In the genomic region with DNA sequence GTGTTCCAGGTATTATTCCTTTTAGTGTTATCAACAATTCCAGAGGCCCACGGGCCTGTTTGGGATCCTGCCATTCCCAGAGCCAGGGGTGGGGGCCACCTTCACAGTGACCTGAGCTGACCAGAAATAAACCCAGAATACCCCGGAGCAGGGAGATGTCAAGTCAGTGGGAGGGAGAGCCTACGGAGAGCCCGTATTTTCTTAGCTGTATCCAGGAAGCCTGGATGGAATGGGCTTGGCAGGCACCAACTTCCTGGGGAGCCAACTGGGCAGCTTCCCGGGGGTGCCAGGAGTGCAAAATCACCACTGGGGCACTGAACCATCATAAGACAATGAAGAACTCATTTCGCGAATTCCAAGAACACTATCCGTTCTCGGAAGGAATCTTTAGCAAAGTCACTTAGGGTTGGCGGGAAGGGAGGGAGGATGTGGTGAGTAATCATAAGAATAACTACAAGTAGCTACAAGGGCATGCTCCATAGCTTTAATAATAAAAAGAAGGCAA, we compare ENCODE assay signal across 17 cellular contexts. TPM values are rescaled to one million over a fixed set of nuclear protein-coding genes. Genes with fewer than 3 reads are reported as not detected.
DNase-seq lines count a peak whose midpoint lies in the region; ATAC-seq and TF ChIP-seq lines count a peak whose summit lies in the region.
"Had no signal": no experiment of that assay in that cellular context is flagged by ENCODE, and none has a peak within 500 bp of the region (broad histone marks: within the 10 kb centered on the region; RNA-seq: fewer than 3 reads in every experiment).

No MANE protein-coding gene starts in this region.

- peak overlapping the region; percentile 12 for H3K4me3 ChIP-seq in brain microvascular endothelial cell (ENCODE audit: low read depth, low read length)
- no peak overlapping the region for H3K4me3 ChIP-seq in fibroblast of mammary gland (ENCODE audit: control insufficient read depth, low read depth, low read length)
- H3K4me3 ChIP-seq in thoracic aorta: peak overlapping the region; percentile 62
- H3K4me3 ChIP-seq: BLaER1 treated with 17β-estradiol and CSF1 and Interleukin-3, amounts not matched to agents 10 nM and 100 nM; cardiac muscle cell; GM12878 had no signal

- H3K27ac ChIP-seq in brain microvascular endothelial cell: no peak overlapping the region
- H3K27ac ChIP-seq in thoracic aorta: peak overlapping the region; percentile 70 to 89
- H3K27ac ChIP-seq: BLaER1 treated with 17β-estradiol and CSF1 and Interleukin-3, amounts not matched to agents 10 nM and 100 nM; cardiac muscle cell had no signal

- in situ Hi-C loops in brain microvascular endothelial cell (cut with HindIII; ENCODE audit: low pct_ligation_motif_present, low sequenced_read_pairs): no loop called here

- H3K9me3 ChIP-seq in thoracic aorta: no peaks in the 10 kb centered on the region

- DNase-seq in brain microvascular endothelial cell (peak; percentile 25), fibroblast of mammary gland (ENCODE audit: low read depth) (peak; percentile 12), nucleus accumbens (lab: John Stamatoyannopoulos, UW) (peak in 30 of 56 donors; percentile 2 to 54 (median 22)), thoracic aorta (ENCODE audit: low spot score) (peak; percentile 12), NCI-H524 treated with DMSO at 0.1 percent for 48 hours (lab: John Stamatoyannopoulos, UW) (no peak)
- DNase-seq: activated CD4-positive, alpha-beta memory T cell treated with anti-CD3 and anti-CD28 coated beads, Interleukin-2, amount 10 ng/mL, durations not matched to agents 7 days and 5 days; activated effector memory CD4-positive, alpha-beta T cell treated with Interleukin-2 at 50 U/mL for 16 hours; EL; NCI-H187 treated with DMSO at 0.1 percent for 48 hours; NCI-H774; SHP77 treated with DMSO at 0.1 percent for 48 hours had no signal

- TF ChIP-seq CTCF in brain microvascular endothelial cell (IDR thresholded peaks at IDR 0.05; ENCODE audit: low read depth, low read length, missing control alignments): no peak
- no peak for TF ChIP-seq CTCF in fibroblast of mammary gland (conservative IDR thresholded peaks at IDR 0.05; ENCODE audit: control insufficient read depth, insufficient read depth, low read depth, low read length)
- TF ChIP-seq CTCF in thoracic aorta (IDR thresholded peaks at IDR 0.05): no peak

- no peaks in the 10 kb centered on the region for H3K27me3 ChIP-seq in brain microvascular endothelial cell (replicated peaks)
- H3K27me3 ChIP-seq in thoracic aorta (replicated peaks; ENCODE audit: insufficient read depth): no peaks in the 10 kb centered on the region
- H3K27me3 ChIP-seq: BLaER1 treated with 17β-estradiol and CSF1 and Interleukin-3, amounts not matched to agents 10 nM and 100 nM; cardiac muscle cell had no signal

- H3K4me1 ChIP-seq in thoracic aorta (ENCODE audit: control insufficient read depth in 1 of 2, low read depth in 2 of 2): peaks cover 7 to 13% of the 10 kb centered on the region in 2 donors
- H3K4me1 ChIP-seq: BLaER1 treated with 17β-estradiol and CSF1 and Interleukin-3, amounts not matched to agents 10 nM and 100 nM had no signal

- ATAC-seq in thoracic aorta (ENCODE audit: insufficient number of reproducible peaks, low FRiP score, low read depth): peak; percentile 58
- no peak for ATAC-seq in GM19452 (IDR thresholded peaks at IDR 0.05; ENCODE audit: unreplicated experiment)
- no peak for ATAC-seq in GM19351 (IDR thresholded peaks at IDR 0.05; ENCODE audit: unreplicated experiment)
- no peak for ATAC-seq in HG03571 (IDR thresholded peaks at IDR 0.05; ENCODE audit: unreplicated experiment)
- ATAC-seq: GM12878 had no signal

- H3K36me3 ChIP-seq in brain microvascular endothelial cell (replicated peaks): no peaks in the 10 kb centered on the region
- no peaks in the 10 kb centered on the region for H3K36me3 ChIP-seq in thoracic aorta
- H3K36me3 ChIP-seq: BLaER1 treated with 17β-estradiol and CSF1 and Interleukin-3, amounts not matched to agents 10 nM and 100 nM; cardiac muscle cell had no signal

RNA-seq across cellular contexts. Expression of a gene that starts 13.2 kb away (rescaled TPM):
- total RNA-seq in thoracic aorta: 10 to 100 TPM; 38.0 to 73.8 TPM
